In genomic region chr6:73309784-73310502, GRCh38 we compare ENCODE assay signal across 8 cellular contexts. TPM values are rescaled to one million over a fixed set of nuclear protein-coding genes. Genes with fewer than 3 reads are reported as not detected.
DNase-seq lines count a peak whose midpoint lies in the region; ATAC-seq and TF ChIP-seq lines count a peak whose summit lies in the region.

No MANE protein-coding gene starts in this region.

- H3K4me1 ChIP-seq in BLaER1 treated with 17β-estradiol and CSF1 and Interleukin-3, amounts not matched to agents 10 nM and 100 nM = peaks cover 8 to 46% (median 38%) of the 10 kb centered on the region in 10 experiments; a peak in 19 of 20 replicates
- H3K4me1 ChIP-seq in muscle layer of colon (ENCODE audit: insufficient read depth, low read length) = no peaks in the 10 kb centered on the region

- TF ChIP-seq CTCF in epithelial cell of proximal tubule (conservative IDR thresholded peaks at IDR 0.05; ENCODE audit: low read depth, low read length) = peak; percentile 58

- peaks cover 5 to 14% (median 6%) of the 10 kb centered on the region in 11 experiments; a peak in 21 of 22 replicates for H3K9me3 ChIP-seq in BLaER1 treated with 17β-estradiol and CSF1 and Interleukin-3, amounts not matched to agents 10 nM and 100 nM (replicated peaks in 1 of 11)
- H3K9me3 ChIP-seq in muscle layer of colon (ENCODE audit: low read length) = no peaks in the 10 kb centered on the region

- ATAC-seq in GM19023 (IDR thresholded peaks at IDR 0.05; ENCODE audit: unreplicated experiment) (peak; percentile 97), HG03139 (IDR thresholded peaks at IDR 0.05; ENCODE audit: unreplicated experiment) (peak; percentile 96)

- peaks cover 0 to 3% (median 0%) of the 10 kb centered on the region in 11 experiments; a peak in 1 of 22 replicates for H4K20me1 ChIP-seq in BLaER1 treated with 17β-estradiol and CSF1 and Interleukin-3, amounts not matched to agents 10 nM and 100 nM

- H3K4me2 ChIP-seq in BLaER1 treated with 17β-estradiol and CSF1 and Interleukin-3, amounts not matched to agents 10 nM and 100 nM = peak overlapping the region; percentile 84 to 96 (median 91)

- no peaks in the 10 kb centered on the region for H3K27me3 ChIP-seq in BLaER1 treated with 17β-estradiol and CSF1 and Interleukin-3, amounts not matched to agents 10 nM and 100 nM
- H3K27me3 ChIP-seq in muscle layer of colon (ENCODE audit: control insufficient read depth in 1 of 2, insufficient read depth in 2 of 2, low read length in 2 of 2) = peaks cover 0 to 5% of the 10 kb centered on the region in 2 donors

- peak overlapping the region; percentile 65 to 82 (median 75) for H3K4me3 ChIP-seq in BLaER1 treated with 17β-estradiol and CSF1 and Interleukin-3, amounts not matched to agents 10 nM and 100 nM
- H3K4me3 ChIP-seq in epithelial cell of proximal tubule (ENCODE audit: low read depth, low read length) (peak overlapping the region; percentile 66), muscle layer of colon (ENCODE audit: low read depth in 1 of 2, low read length in 2 of 2) (peak overlapping the region; percentile 62 to 63)

- H3K27ac ChIP-seq in BLaER1 treated with 17β-estradiol and CSF1 and Interleukin-3, amounts not matched to agents 10 nM and 100 nM = peak overlapping the region; percentile 30 to 87 (median 81); a peak in 21 of 22 replicates
- no peak overlapping the region for H3K27ac ChIP-seq in muscle layer of colon (ENCODE audit: low read depth, low read length)

- H3K36me3 ChIP-seq in BLaER1 treated with 17β-estradiol and CSF1 and Interleukin-3, amounts not matched to agents 10 nM and 100 nM = peaks cover 0 to 4% (median 0%) of the 10 kb centered on the region in 11 experiments; a peak in 1 of 22 replicates
- H3K36me3 ChIP-seq in muscle layer of colon (ENCODE audit: insufficient read depth, low read length) = no peaks in the 10 kb centered on the region

- H3K9ac ChIP-seq in BLaER1 treated with 17β-estradiol and CSF1 and Interleukin-3, amounts not matched to agents 10 nM and 100 nM = peak overlapping the region; percentile 71 to 89 (median 85)
- H3K9ac ChIP-seq in muscle layer of colon (ENCODE audit: low read length) = no peak overlapping the region

- peak; percentile 79 for DNase-seq in NCI-H526 treated with DMSO at 0.1 percent for 48 hours (lab: John Stamatoyannopoulos, UW)
- DNase-seq in activated CD8-positive, alpha-beta memory T cell treated with anti-CD3 and anti-CD28 coated beads, Interleukin-2, amount 50 U/mL, for 24 hours (ENCODE audit: extremely low read depth) = peak; percentile 27
- no peak for DNase-seq in epithelial cell of proximal tubule (ENCODE audit: low read depth)
- DNase-seq in stimulated activated CD8-positive, alpha-beta memory T cell treated with anti-CD3 and anti-CD28 coated beads, Interleukin-7, amount 100 ng/mL, for 48 hours (ENCODE audit: extremely low read depth in 1 of 2, low read depth in 1 of 2) = peak; percentile 37 to 56

RNA-seq across cellular contexts. Expression of gene DPPA5, which starts 44.1 kb away (rescaled TPM):
- total RNA-seq in epithelial cell of proximal tubule = not detected in 2 replicates

RNA-seq across cellular contexts. Expression of gene KHDC1, which starts 46.9 kb away (rescaled TPM):
- total RNA-seq in epithelial cell of proximal tubule = 2.3 and 5.0 TPM in 2 replicates

RNA-seq across cellular contexts. Expression of gene KHDC3L, which starts 52.5 kb away (rescaled TPM):
- total RNA-seq in epithelial cell of proximal tubule = not detected in 2 replicates

RNA-seq across cellular contexts. Expression of gene OOEP, which starts 59.8 kb away (rescaled TPM):
- not detected in 2 replicates for total RNA-seq in epithelial cell of proximal tubule
